Comparison of ENCODE assay signal across 31 cellular contexts in genomic region chr6:145063091-145063490, GRCh38.
"Had no signal": no experiment of that assay in that cellular context is flagged by ENCODE, and none has a peak within 500 bp of the region (broad histone marks: within the 10 kb centered on the region; RNA-seq: fewer than 3 reads in every experiment).

No MANE protein-coding gene starts in this region.

- H3K9me3 Mint-ChIP-seq: activated CD4-positive, alpha-beta memory T cell treated with anti-CD3 and anti-CD28 coated beads, Interleukin-2, amount 10 ng/mL, durations not matched to agents 7 days and 5 days; activated naive CD4-positive, alpha-beta T cell treated with anti-CD3 and anti-CD28 coated beads, Interleukin-2, amount 10 ng/mL, durations not matched to agents 7 days and 5 days had no signal

- H3K4me3 ChIP-seq: adrenal gland, body of pancreas, breast epithelium, MG63, SJCRH30, SK-N-MC had no signal

- DNase-seq: activated CD4-positive, alpha-beta memory T cell treated with anti-CD3 and anti-CD28 coated beads, Interleukin-2, amount 10 ng/mL, durations not matched to agents 7 days and 5 days; activated CD4-positive, alpha-beta T cell treated with anti-CD3 and anti-CD28 coated beads for 1 hour; activated CD4-positive, alpha-beta T cell treated with anti-CD3 and anti-CD28 coated beads for 48 hours; activated CD4-positive, CD25-positive, alpha-beta regulatory T cell; activated CD8-positive, alpha-beta memory T cell treated with anti-CD3 and anti-CD28 coated beads for 24 hours; activated CD8-positive, alpha-beta memory T cell treated with anti-CD3 and anti-CD28 coated beads, Interleukin-2, amount 10 ng/mL, durations not matched to agents 7 days and 5 days; activated CD8-positive, alpha-beta memory T cell treated with anti-CD3 and anti-CD28 coated beads, Interleukin-2, amount 50 U/mL, for 48 hours; activated effector memory CD4-positive, alpha-beta T cell treated with Interleukin-2 at 50 U/mL for 16 hours; activated naive CD4-positive, alpha-beta T cell treated with anti-CD3 and anti-CD28 coated beads, Interleukin-2, amount 10 ng/mL, durations not matched to agents 7 days and 5 days; activated T-cell treated with anti-CD3 and anti-CD28 coated beads, Interleukin-2, amount 50 U/mL, for 48 hours; adrenal gland; body of pancreas; Kasumi-1; KG1; MG63; NCI-H1048; NCI-H1105 treated with DMSO at 0.1 percent for 48 hours; NCI-H1436; NCI-H1694; NCI-H2029; NCI-H2227 treated with DMSO at 0.1 percent for 48 hours; NCI-H446; NCI-H510A treated with DMSO at 0.1 percent for 48 hours; SHP77; SJCRH30; T1000; WERI-Rb-1 had no signal

- H3K4me1 Mint-ChIP-seq: activated CD4-positive, alpha-beta memory T cell treated with anti-CD3 and anti-CD28 coated beads, Interleukin-2, amount 10 ng/mL, durations not matched to agents 7 days and 5 days; activated CD8-positive, alpha-beta memory T cell treated with anti-CD3 and anti-CD28 coated beads, Interleukin-2, amount 10 ng/mL, durations not matched to agents 7 days and 5 days; activated naive CD4-positive, alpha-beta T cell treated with anti-CD3 and anti-CD28 coated beads, Interleukin-2, amount 10 ng/mL, durations not matched to agents 7 days and 5 days had no signal

- ATAC-seq: activated CD8-positive, alpha-beta memory T cell treated with anti-CD3 and anti-CD28 coated beads, Interleukin-2, amount 10 ng/mL, durations not matched to agents 7 days and 5 days; body of pancreas; Panc1 had no signal

- H3K27ac ChIP-seq: adrenal gland, body of pancreas, breast epithelium, SJCRH30, SK-N-MC, WERI-Rb-1 had no signal

- H3K4me3 Mint-ChIP-seq: activated CD4-positive, alpha-beta memory T cell treated with anti-CD3 and anti-CD28 coated beads, Interleukin-2, amount 10 ng/mL, durations not matched to agents 7 days and 5 days; activated CD8-positive, alpha-beta memory T cell treated with anti-CD3 and anti-CD28 coated beads, Interleukin-2, amount 10 ng/mL, durations not matched to agents 7 days and 5 days; activated naive CD4-positive, alpha-beta T cell treated with anti-CD3 and anti-CD28 coated beads, Interleukin-2, amount 10 ng/mL, durations not matched to agents 7 days and 5 days; activated naive CD8-positive, alpha-beta T cell had no signal

- H3K27ac Mint-ChIP-seq: activated CD4-positive, alpha-beta memory T cell treated with anti-CD3 and anti-CD28 coated beads, Interleukin-2, amount 10 ng/mL, durations not matched to agents 7 days and 5 days; activated CD8-positive, alpha-beta memory T cell treated with anti-CD3 and anti-CD28 coated beads, Interleukin-2, amount 10 ng/mL, durations not matched to agents 7 days and 5 days; activated naive CD4-positive, alpha-beta T cell treated with anti-CD3 and anti-CD28 coated beads, Interleukin-2, amount 10 ng/mL, durations not matched to agents 7 days and 5 days; activated naive CD8-positive, alpha-beta T cell had no signal

- H3K27me3 ChIP-seq: adrenal gland, body of pancreas, breast epithelium, MG63, SJCRH30 had no signal

- H3K36me3 Mint-ChIP-seq: activated CD8-positive, alpha-beta memory T cell treated with anti-CD3 and anti-CD28 coated beads, Interleukin-2, amount 10 ng/mL, durations not matched to agents 7 days and 5 days; activated naive CD4-positive, alpha-beta T cell treated with anti-CD3 and anti-CD28 coated beads, Interleukin-2, amount 10 ng/mL, durations not matched to agents 7 days and 5 days; activated naive CD8-positive, alpha-beta T cell had no signal

- H3K4me1 ChIP-seq: adrenal gland, body of pancreas, breast epithelium, SJCRH30 had no signal

- H3K36me3 ChIP-seq: adrenal gland, breast epithelium, MG63, SJCRH30, WERI-Rb-1 had no signal

- H3K9me3 ChIP-seq: adrenal gland, body of pancreas, breast epithelium, MG63, SJCRH30 had no signal
